ENCODE assay signal across 9 cellular contexts in genomic region chr21:25487046-25487594, GRCh38.
DNase-seq lines count a peak whose midpoint lies in the region; ATAC-seq and TF ChIP-seq lines count a peak whose summit lies in the region.
"Had no signal": no experiment of that assay in that cellular context is flagged by ENCODE, and none has a peak within 500 bp of the region (broad histone marks: within the 10 kb centered on the region; RNA-seq: fewer than 3 reads in every experiment).

No MANE protein-coding gene starts in this region.

- DNase-seq in A673 (ENCODE audit: low spot score) = peak; percentile 18
- no peak for DNase-seq in UCSD-AML1 (lab: John Stamatoyannopoulos, UW; ENCODE audit: unreplicated experiment)
- no peak for DNase-seq in NCI-H1436 (lab: John Stamatoyannopoulos, UW)
- DNase-seq in vagina (ENCODE audit: extremely low spot score in 2 of 2) = no peak
- no peak for DNase-seq in upper lobe of left lung

- POLR2A ChIA-PET in A673 (lab: Charles Lee; ENCODE audit: low non-redundant PET) = no interaction called here

- H3K9ac ChIP-seq in OCI-LY3 (ENCODE audit: low read length) = peak overlapping the region; percentile 60

- no peak for TF ChIP-seq EP300 in upper lobe of left lung (IDR thresholded peaks at IDR 0.05)

- no TSS peak for BruUV-seq in A673 (replicated peaks; lab: Mats Ljungman, UMichigan)

- WGBS in upper lobe of left lung, 2 donors = 56 to 61% methylated on average over 3 of the region's 3 CpGs

- CTCF ChIA-PET in A673 (lab: Charles Lee) = no interaction called here

- TF ChIP-seq CTCF in A673 (conservative IDR thresholded peaks at IDR 0.05; ENCODE audit: low read depth, low read length) (no peak), OCI-LY3 (IDR thresholded peaks at IDR 0.05; ENCODE audit: low read depth, low read length) (no peak), vagina (IDR thresholded peaks at IDR 0.05) (no peak), upper lobe of left lung (IDR thresholded peaks at IDR 0.05) (no peak)

- intact Hi-C loops in A673 (cut with micrococcal nuclease; ENCODE audit: unreplicated experiment) (no loop called here), vagina (cut with DNase I) (no loop called here)

- no peak overlapping the region for H3K27ac ChIP-seq in A673 (ENCODE audit: low read depth, low read length, poor library complexity, severe bottlenecking)
- peak overlapping the region; percentile 92 for H3K27ac ChIP-seq in OCI-LY3 (ENCODE audit: low read length)
- H3K27ac ChIP-seq in vagina = no peak overlapping the region
- H3K27ac ChIP-seq in upper lobe of left lung = no peak overlapping the region
- H3K27ac ChIP-seq: epithelial cell of prostate had no signal

- H2AFZ ChIP-seq in OCI-LY3 (ENCODE audit: low read depth, low read length) = no peak overlapping the region

- H3K4me1 ChIP-seq in A673 (ENCODE audit: insufficient read depth, low read length, poor library complexity, severe bottlenecking) (no peaks in the 10 kb centered on the region), OCI-LY3 (ENCODE audit: low read length) (peaks cover 69% of the 10 kb centered on the region), vagina (no peaks in the 10 kb centered on the region), upper lobe of left lung (no peaks in the 10 kb centered on the region)

- H4K20me1 ChIP-seq in OCI-LY3 (ENCODE audit: insufficient read depth, low read length) = no peaks in the 10 kb centered on the region

- H3K36me3 ChIP-seq in A673 (ENCODE audit: insufficient read depth, low read length, poor library complexity, severe bottlenecking) = no peaks in the 10 kb centered on the region
- peaks cover 34% of the 10 kb centered on the region for H3K36me3 ChIP-seq in OCI-LY3 (replicated peaks; ENCODE audit: low read depth, low read length)
- no peaks in the 10 kb centered on the region for H3K36me3 ChIP-seq in vagina
- no peaks in the 10 kb centered on the region for H3K36me3 ChIP-seq in upper lobe of left lung

- H3K9me3 ChIP-seq in A673 (ENCODE audit: low read depth, low read length, poor library complexity, severe bottlenecking) = peaks cover under 1% of the 10 kb centered on the region
- peaks cover 21% of the 10 kb centered on the region; the same call in 1 of the 2 replicates for H3K9me3 ChIP-seq in OCI-LY3 (ENCODE audit: insufficient read depth, low read length)
- H3K9me3 ChIP-seq in vagina = no peaks in the 10 kb centered on the region
- H3K9me3 ChIP-seq in upper lobe of left lung = no peaks in the 10 kb centered on the region

- peak overlapping the region; percentile 64 for H3K4me2 ChIP-seq in OCI-LY3 (ENCODE audit: low read length)

- ATAC-seq in GM19025 (IDR thresholded peaks at IDR 0.05; ENCODE audit: low read depth, unreplicated experiment) = peak; percentile 68
- ATAC-seq in HG02943 (IDR thresholded peaks at IDR 0.05; ENCODE audit: low read depth, unreplicated experiment) = peak; percentile 55
- no peak for ATAC-seq in upper lobe of left lung (ENCODE audit: low FRiP score in 2 of 2)

- no peaks in the 10 kb centered on the region for H3K79me2 ChIP-seq in OCI-LY3 (ENCODE audit: low read length)

- H3K4me3 ChIP-seq in A673 (ENCODE audit: low read depth, low read length, poor library complexity, severe bottlenecking) = no peak overlapping the region
- peak overlapping the region; percentile 50 for H3K4me3 ChIP-seq in OCI-LY3 (ENCODE audit: low read length)
- no peak overlapping the region for H3K4me3 ChIP-seq in vagina
- no peak overlapping the region for H3K4me3 ChIP-seq in upper lobe of left lung

- no peaks in the 10 kb centered on the region for H3K27me3 ChIP-seq in A673 (replicated peaks; ENCODE audit: insufficient read depth, low read depth, low read length, poor library complexity)
- no peaks in the 10 kb centered on the region for H3K27me3 ChIP-seq in OCI-LY3 (ENCODE audit: low read depth, low read length)
- no peaks in the 10 kb centered on the region for H3K27me3 ChIP-seq in vagina
- no peaks in the 10 kb centered on the region for H3K27me3 ChIP-seq in upper lobe of left lung

- TF ChIP-seq POLR2A in vagina (IDR thresholded peaks at IDR 0.05) (no peak), upper lobe of left lung (IDR thresholded peaks at IDR 0.05) (no peak)

Comparison
In these comparisons a context has a peak if more than half of its experiments do, and no peak if none do; other contexts are left out.
1. ATAC-seq: peak in GM19025 (single experiment) and HG02943 (single experiment); none in upper lobe of left lung (0 of 2).